14 cellular contexts compared by ENCODE assay signal in genomic region chr7:50711271-50712175, GRCh38.
DNase-seq lines count a peak whose midpoint lies in the region; ATAC-seq, FAIRE-seq and TF ChIP-seq lines count a peak whose summit lies in the region.
"Had no signal": no experiment of that assay in that cellular context is flagged by ENCODE, and none has a peak within 500 bp of the region (broad histone marks: within the 10 kb centered on the region; RNA-seq: fewer than 3 reads in every experiment).

No MANE protein-coding gene starts in this region.

- intact Hi-C loops in Right ventricle myocardium inferior (cut with DNase I) (no loop called here), psoas muscle (cut with DNase I) (no loop called here)

- no peaks in the 10 kb centered on the region for H3K9me3 ChIP-seq in psoas muscle
- H3K9me3 ChIP-seq: HAP-1, mucosa of descending colon had no signal

- no peak for FAIRE-seq in frontal cortex (lab: Jason Lieb, UNC)

- WGBS in psoas muscle, 3 donors = 57 to 62% (median 60%) methylated on average over 14 of the region's 14 CpGs

- DNase-seq in EL (peak; percentile 13), amniotic epithelial cell (ENCODE audit: low read depth) (peak; percentile 25), Right ventricle myocardium inferior (ENCODE audit: missing footprints) (no peak), psoas muscle (peak; percentile 56 to 88), frontal cortex (ENCODE audit: low spot score in 2 of 2) (no peak), DMS79 (lab: John Stamatoyannopoulos, UW) (no peak)
- DNase-seq in activated CD8-positive, alpha-beta memory T cell treated with anti-CD3 and anti-CD28 coated beads, Interleukin-2, amount 50 U/mL, for 4 hours = no peak
- DNase-seq: activated CD4-positive, alpha-beta T cell treated with anti-CD3 and anti-CD28 coated beads, Interleukin-2, amount 10 ng/mL, durations not matched to agents 7 days and 5 days; GDM1; MM.1S; mucosa of descending colon; NCI-H2171 had no signal

- H3K27ac ChIP-seq in psoas muscle = no peak overlapping the region

- peaks cover 45% of the 10 kb centered on the region for H3K4me1 ChIP-seq in psoas muscle

- no peak overlapping the region for H3K4me3 ChIP-seq in psoas muscle
- H3K4me3 ChIP-seq: HAP-1, mucosa of descending colon had no signal

- TF ChIP-seq CTCF in psoas muscle (IDR thresholded peaks at IDR 0.05) = no peak

- H3K36me3 ChIP-seq in psoas muscle (ENCODE audit: insufficient read depth in 1 of 2, low read depth in 1 of 2) = no peaks in the 10 kb centered on the region
- H3K36me3 ChIP-seq: HAP-1 had no signal

- peak; percentile 35 for ATAC-seq in Right ventricle myocardium inferior
- ATAC-seq in psoas muscle = peak in 3 of 4 donors; percentile 54 to 91 (median 85)
- no peak for ATAC-seq in GM18909 (IDR thresholded peaks at IDR 0.05; ENCODE audit: poor library complexity, unreplicated experiment)
- ATAC-seq: mucosa of descending colon had no signal

- H3K27me3 ChIP-seq in psoas muscle (ENCODE audit: insufficient read depth in 3 of 3, low read length in 2 of 3) = no peaks in the 10 kb centered on the region

Comparison
In these comparisons a context has a peak if more than half of its experiments do, and no peak if none do; other contexts are left out.
1. DNase-seq: peak in EL (single experiment), amniotic epithelial cell (single experiment) and psoas muscle (2 of 2); none in Right ventricle myocardium inferior (single experiment), activated CD8-positive, alpha-beta memory T cell treated with anti-CD3 and anti-CD28 coated beads, Interleukin-2, amount 50 U/mL, for 4 hours (single experiment), frontal cortex (0 of 2) and DMS79 (single experiment).